Comparison of ENCODE assay signal across 8 cellular contexts in the genomic region with DNA sequence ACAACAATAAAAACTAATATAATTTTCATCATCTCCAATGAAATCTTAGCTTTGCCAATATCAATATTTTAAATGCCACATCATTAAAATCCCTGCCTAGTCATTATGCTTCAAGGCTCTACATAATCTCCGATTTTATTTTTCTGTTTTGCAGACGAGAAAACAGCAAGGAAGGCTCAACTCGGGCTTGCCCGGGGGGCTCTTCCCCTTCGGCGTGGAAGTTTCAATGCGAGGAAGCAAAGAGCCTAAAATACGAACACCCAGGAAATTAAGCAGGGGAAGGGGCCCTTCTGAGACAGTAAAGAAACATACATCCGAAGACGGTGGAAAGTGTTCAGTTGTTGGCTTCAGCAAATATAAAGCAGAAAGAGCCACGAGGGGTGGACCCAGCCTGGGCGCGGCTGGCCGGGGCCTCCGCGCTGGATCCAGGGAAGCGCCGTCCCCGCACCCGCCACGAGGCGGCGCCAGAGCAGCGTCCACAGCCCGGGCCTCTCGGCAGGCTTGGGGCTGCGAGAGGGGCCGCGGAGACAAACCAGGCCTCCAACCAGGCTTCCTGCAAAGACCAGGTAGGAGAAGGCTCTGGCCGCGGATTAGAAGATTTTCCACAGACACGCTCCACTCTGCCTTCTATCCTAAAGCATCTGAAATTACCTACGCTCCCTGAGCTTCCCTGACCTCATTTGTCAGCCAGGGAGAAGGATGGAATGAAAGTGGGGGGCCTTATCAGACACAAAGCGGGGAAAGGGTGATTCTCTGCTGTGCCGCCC.
A peak's percentile ranks its signal among the peaks of the same experiment; 100 is the strongest.
DNase-seq lines count a peak whose midpoint lies in the region; ATAC-seq lines count a peak whose summit lies in the region.

No MANE protein-coding gene starts in this region.

- 6 to 8% methylated on average over 31 to 35 of the region's 35 CpGs for WGBS in GM23248 (ENCODE audit: low coverage in 1 of 2, low lambda C conversion rate in 2 of 2, missing lambda C conversion rate in 2 of 2), 2 experiments

- in situ Hi-C loops in Caki2 (cut with HindIII; ENCODE audit: low pct_unique_long_range_greater_than_20kb, low sequenced_read_pairs), result no loop called here
- in situ Hi-C loops in GM23248 (cut with MboI), result loop anchor here (10.0 kb wide), 1 partner anchor 745 kb away; no protein-coding TSS in a partner anchor

- no peaks in the 10 kb centered on the region for H3K36me3 Mint-ChIP-seq in naive B cell

- H3K4me2 ChIP-seq in GM23248 (ENCODE audit: unreplicated experiment), result peak overlapping the region; percentile 97

- ATAC-seq in esophagus mucosa, result peak; percentile 75
- peak; percentile 27 to 41 for ATAC-seq in naive B cell (ENCODE audit: low read depth in 2 of 2)
- ATAC-seq in stimulated activated naive CD8-positive, alpha-beta T cell treated with anti-CD3 and anti-CD28 coated beads, Interleukin-15, amount 100 ng/mL, for 72 hours, result peak; percentile 83
- no peak for ATAC-seq in GM21576 (IDR thresholded peaks at IDR 0.05; ENCODE audit: unreplicated experiment)

- no peaks in the 10 kb centered on the region for H3K9me2 ChIP-seq in GM23248 (ENCODE audit: insufficient read depth)

- peak overlapping the region; percentile 79 for H3K4me3 ChIP-seq in GM23248

- H3K9ac ChIP-seq in GM23248, result peak overlapping the region; percentile 77

- no peaks in the 10 kb centered on the region for H3K27me3 ChIP-seq in GM23248 (replicated peaks; ENCODE audit: insufficient read depth)

- H3K27ac Mint-ChIP-seq in naive B cell, result no peak overlapping the region
- no peak overlapping the region for H3K27ac Mint-ChIP-seq in stimulated activated naive CD8-positive, alpha-beta T cell treated with anti-CD3 and anti-CD28 coated beads, Interleukin-15, amount 100 ng/mL, for 72 hours

- no peaks in the 10 kb centered on the region for H3K4me1 ChIP-seq in GM23248 (ENCODE audit: insufficient read depth)

- H4K20me1 ChIP-seq in GM23248 (ENCODE audit: insufficient read depth), result no peaks in the 10 kb centered on the region

- H3K9me3 Mint-ChIP-seq in naive B cell, result peaks cover 0 to 2% (median 0%) of the 10 kb centered on the region in 7 donors
- no peaks in the 10 kb centered on the region for H3K9me3 Mint-ChIP-seq in stimulated activated naive CD8-positive, alpha-beta T cell treated with anti-CD3 and anti-CD28 coated beads, Interleukin-15, amount 100 ng/mL, for 72 hours

- peaks cover 0 to 4% (median 2%) of the 10 kb centered on the region in 3 donors for H3K4me1 Mint-ChIP-seq in naive B cell
- H3K4me1 Mint-ChIP-seq in stimulated activated naive CD8-positive, alpha-beta T cell treated with anti-CD3 and anti-CD28 coated beads, Interleukin-15, amount 100 ng/mL, for 72 hours, result no peaks in the 10 kb centered on the region

- H3K4me3 Mint-ChIP-seq in naive B cell, result peak overlapping the region in 1 of 8 donors; percentile 16
- H3K4me3 Mint-ChIP-seq in stimulated activated naive CD8-positive, alpha-beta T cell treated with anti-CD3 and anti-CD28 coated beads, Interleukin-15, amount 100 ng/mL, for 72 hours, result no peak overlapping the region

- no peaks in the 10 kb centered on the region for H3K9me3 ChIP-seq in GM23248 (ENCODE audit: low read depth)

- H2AFZ ChIP-seq in GM23248, result peak overlapping the region; percentile 96

- no peaks in the 10 kb centered on the region for H3K79me2 ChIP-seq in GM23248 (ENCODE audit: insufficient read depth)

- no peaks in the 10 kb centered on the region for H3K36me3 ChIP-seq in GM23248 (ENCODE audit: low read depth)

- DNase-seq in Caki2 (ENCODE audit: low read depth) (peak; percentile 39), GM23248 (peak; percentile 72), NCI-H2227 (lab: John Stamatoyannopoulos, UW; ENCODE audit: unreplicated experiment) (peak; percentile 80), naive B cell (peak; percentile 14)
- peak; percentile 90 for DNase-seq in activated CD8-positive, alpha-beta memory T cell treated with anti-CD3 and anti-CD28 coated beads, Interleukin-2, amount 50 U/mL, for 48 hours
- DNase-seq in stimulated activated naive CD8-positive, alpha-beta T cell treated with anti-CD3 and anti-CD28 coated beads, Interleukin-15, amount 100 ng/mL, for 72 hours, result peak; percentile 61 to 68

- H3F3A ChIP-seq in GM23248 (ENCODE audit: insufficient read depth), result no peaks in the 10 kb centered on the region

- peaks cover 14 to 41% (median 14%) of the 10 kb centered on the region in 3 donors for H3K27me3 Mint-ChIP-seq in naive B cell
- peaks cover 49% of the 10 kb centered on the region for H3K27me3 Mint-ChIP-seq in stimulated activated naive CD8-positive, alpha-beta T cell treated with anti-CD3 and anti-CD28 coated beads, Interleukin-15, amount 100 ng/mL, for 72 hours

- H3K27ac ChIP-seq in GM23248, result no peak overlapping the region

Comparison
In these comparisons a context has a peak if more than half of its experiments do, and no peak if none do; other contexts are left out.
1. DNase-seq: peak in every context shown above with its lines; median percentile 90 in activated CD8-positive, alpha-beta memory T cell treated with anti-CD3 and anti-CD28 coated beads, Interleukin-2, amount 50 U/mL, for 48 hours; 80 in NCI-H2227; 72 in GM23248; 64 in stimulated activated naive CD8-positive, alpha-beta T cell treated with anti-CD3 and anti-CD28 coated beads, Interleukin-15, amount 100 ng/mL, for 72 hours; 39 in Caki2; 14 in naive B cell.